1 cellular context compared by ENCODE assay signal in the genomic region with DNA sequence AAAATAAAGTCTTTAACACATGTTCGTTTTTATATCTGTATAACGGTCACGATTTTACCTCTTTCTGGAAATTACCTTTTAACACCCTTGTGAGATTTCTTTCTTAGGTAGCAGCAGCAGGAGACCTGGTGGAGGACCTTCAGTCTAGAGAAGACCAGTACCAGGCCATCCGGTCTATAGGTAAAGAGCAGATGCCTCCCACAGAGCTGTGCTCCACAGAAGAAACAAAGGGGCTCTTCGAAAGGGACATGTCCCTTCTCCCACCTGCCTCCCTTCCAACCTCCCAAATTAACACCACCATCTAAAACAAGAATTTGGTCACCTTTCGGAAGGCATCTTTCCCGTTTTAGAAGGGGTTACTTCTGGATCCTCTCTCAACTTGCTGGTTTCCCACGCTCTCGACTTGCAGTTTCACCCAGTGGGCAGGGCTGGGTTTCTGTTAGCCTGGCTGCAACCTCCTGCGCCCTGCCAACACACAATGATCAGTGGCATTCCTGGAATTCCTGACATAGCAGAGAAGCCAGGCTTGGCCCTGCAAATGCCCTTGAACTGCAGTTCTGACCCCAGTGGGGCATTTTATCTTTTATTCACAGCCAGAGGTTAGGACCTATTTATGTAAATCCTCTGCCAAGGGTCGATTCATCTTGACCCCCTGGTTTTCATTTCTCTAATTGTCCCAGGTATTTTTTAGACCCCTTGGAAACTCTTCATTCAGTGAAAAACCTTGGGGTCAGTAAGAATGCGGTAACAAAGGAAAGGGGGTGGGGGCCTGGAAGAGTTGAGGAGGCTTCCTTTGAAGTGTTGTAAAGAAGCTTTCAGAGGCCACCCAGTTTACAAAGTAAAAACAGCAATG.
A peak's percentile ranks its signal among the peaks of the same experiment; 100 is the strongest.
TF ChIP-seq lines count a peak whose summit lies in the region.

No MANE protein-coding gene starts in this region.

TF ChIP-seq in HepG2, 621 proteins besides CTCF, POLR2A, EP300 and RAD21 (continued from another document and continues in another):
- TF ChIP-seq, protein P1, sequence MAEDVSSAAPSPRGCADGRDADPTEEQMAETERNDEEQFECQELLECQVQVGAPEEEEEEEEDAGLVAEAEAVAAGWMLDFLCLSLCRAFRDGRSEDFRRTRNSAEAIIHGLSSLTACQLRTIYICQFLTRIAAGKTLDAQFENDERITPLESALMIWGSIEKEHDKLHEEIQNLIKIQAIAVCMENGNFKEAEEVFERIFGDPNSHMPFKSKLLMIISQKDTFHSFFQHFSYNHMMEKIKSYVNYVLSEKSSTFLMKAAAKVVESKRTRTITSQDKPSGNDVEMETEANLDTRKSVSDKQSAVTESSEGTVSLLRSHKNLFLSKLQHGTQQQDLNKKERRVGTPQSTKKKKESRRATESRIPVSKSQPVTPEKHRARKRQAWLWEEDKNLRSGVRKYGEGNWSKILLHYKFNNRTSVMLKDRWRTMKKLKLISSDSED (CRISPR knock-in tag; IDR thresholded peaks at IDR 0.05) = no peak
- TF ChIP-seq STAG1 (CRISPR knock-in tag; IDR thresholded peaks at IDR 0.05) = no peak; the same call in none of the 2 replicates
- TF ChIP-seq IKZF1 (IDR thresholded peaks at IDR 0.05) = no peak
- TF ChIP-seq, protein P2, sequence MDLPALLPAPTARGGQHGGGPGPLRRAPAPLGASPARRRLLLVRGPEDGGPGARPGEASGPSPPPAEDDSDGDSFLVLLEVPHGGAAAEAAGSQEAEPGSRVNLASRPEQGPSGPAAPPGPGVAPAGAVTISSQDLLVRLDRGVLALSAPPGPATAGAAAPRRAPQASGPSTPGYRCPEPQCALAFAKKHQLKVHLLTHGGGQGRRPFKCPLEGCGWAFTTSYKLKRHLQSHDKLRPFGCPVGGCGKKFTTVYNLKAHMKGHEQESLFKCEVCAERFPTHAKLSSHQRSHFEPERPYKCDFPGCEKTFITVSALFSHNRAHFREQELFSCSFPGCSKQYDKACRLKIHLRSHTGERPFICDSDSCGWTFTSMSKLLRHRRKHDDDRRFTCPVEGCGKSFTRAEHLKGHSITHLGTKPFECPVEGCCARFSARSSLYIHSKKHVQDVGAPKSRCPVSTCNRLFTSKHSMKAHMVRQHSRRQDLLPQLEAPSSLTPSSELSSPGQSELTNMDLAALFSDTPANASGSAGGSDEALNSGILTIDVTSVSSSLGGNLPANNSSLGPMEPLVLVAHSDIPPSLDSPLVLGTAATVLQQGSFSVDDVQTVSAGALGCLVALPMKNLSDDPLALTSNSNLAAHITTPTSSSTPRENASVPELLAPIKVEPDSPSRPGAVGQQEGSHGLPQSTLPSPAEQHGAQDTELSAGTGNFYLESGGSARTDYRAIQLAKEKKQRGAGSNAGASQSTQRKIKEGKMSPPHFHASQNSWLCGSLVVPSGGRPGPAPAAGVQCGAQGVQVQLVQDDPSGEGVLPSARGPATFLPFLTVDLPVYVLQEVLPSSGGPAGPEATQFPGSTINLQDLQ (CRISPR knock-in tag; IDR thresholded peaks at IDR 0.05) = no peak
- TF ChIP-seq GTF2F1 (IDR thresholded peaks at IDR 0.05; ENCODE audit: low read length) = no peak
- TF ChIP-seq CBFB (CRISPR knock-in tag; IDR thresholded peaks at IDR 0.05) = peak; percentile 51; the same call in 1 of the 2 replicates
- TF ChIP-seq ZNF879 (CRISPR knock-in tag; IDR thresholded peaks at IDR 0.05) = no peak
- 0 out of 2 replicates have a peak, but pooled peaks have one; percentile 58 for TF ChIP-seq HNRNPL (IDR thresholded peaks at IDR 0.05; ENCODE audit: low read depth, low read length)
- no peak for TF ChIP-seq ZKSCAN5 (CRISPR knock-in tag; IDR thresholded peaks at IDR 0.05)
- TF ChIP-seq ZNF816 (CRISPR knock-in tag; IDR thresholded peaks at IDR 0.05; ENCODE audit: borderline replicate concordance) = no peak
- TF ChIP-seq ZFP37 (CRISPR knock-in tag; IDR thresholded peaks at IDR 0.05; ENCODE audit: borderline replicate concordance) = no peak
- TF ChIP-seq PHF21A (CRISPR knock-in tag; IDR thresholded peaks at IDR 0.05) = peak; percentile 53
- TF ChIP-seq MED1 (CRISPR knock-in tag; IDR thresholded peaks at IDR 0.05) = peak; percentile 94
- TF ChIP-seq, protein P3, sequence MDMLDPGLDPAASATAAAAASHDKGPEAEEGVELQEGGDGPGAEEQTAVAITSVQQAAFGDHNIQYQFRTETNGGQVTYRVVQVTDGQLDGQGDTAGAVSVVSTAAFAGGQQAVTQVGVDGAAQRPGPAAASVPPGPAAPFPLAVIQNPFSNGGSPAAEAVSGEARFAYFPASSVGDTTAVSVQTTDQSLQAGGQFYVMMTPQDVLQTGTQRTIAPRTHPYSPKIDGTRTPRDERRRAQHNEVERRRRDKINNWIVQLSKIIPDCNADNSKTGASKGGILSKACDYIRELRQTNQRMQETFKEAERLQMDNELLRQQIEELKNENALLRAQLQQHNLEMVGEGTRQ (IDR thresholded peaks at IDR 0.05; ENCODE audit: low read depth, low read length) = no peak
- TF ChIP-seq, protein P3 (CRISPR knock-in tag; IDR thresholded peaks at IDR 0.05; ENCODE audit: borderline replicate concordance) = no peak
- TF ChIP-seq CREM (IDR thresholded peaks at IDR 0.05) = peak; percentile 74
- TF ChIP-seq CREM (CRISPR knock-in tag; IDR thresholded peaks at IDR 0.05) = no peak
- no peak for TF ChIP-seq PRDM4 (CRISPR knock-in tag; IDR thresholded peaks at IDR 0.05; ENCODE audit: borderline replicate concordance)
- peak; percentile 62 for TF ChIP-seq ETV5 (CRISPR knock-in tag; IDR thresholded peaks at IDR 0.05; ENCODE audit: borderline replicate concordance)
- no peak for TF ChIP-seq CSRNP1 (CRISPR knock-in tag; IDR thresholded peaks at IDR 0.05)
- TF ChIP-seq, protein P4, sequence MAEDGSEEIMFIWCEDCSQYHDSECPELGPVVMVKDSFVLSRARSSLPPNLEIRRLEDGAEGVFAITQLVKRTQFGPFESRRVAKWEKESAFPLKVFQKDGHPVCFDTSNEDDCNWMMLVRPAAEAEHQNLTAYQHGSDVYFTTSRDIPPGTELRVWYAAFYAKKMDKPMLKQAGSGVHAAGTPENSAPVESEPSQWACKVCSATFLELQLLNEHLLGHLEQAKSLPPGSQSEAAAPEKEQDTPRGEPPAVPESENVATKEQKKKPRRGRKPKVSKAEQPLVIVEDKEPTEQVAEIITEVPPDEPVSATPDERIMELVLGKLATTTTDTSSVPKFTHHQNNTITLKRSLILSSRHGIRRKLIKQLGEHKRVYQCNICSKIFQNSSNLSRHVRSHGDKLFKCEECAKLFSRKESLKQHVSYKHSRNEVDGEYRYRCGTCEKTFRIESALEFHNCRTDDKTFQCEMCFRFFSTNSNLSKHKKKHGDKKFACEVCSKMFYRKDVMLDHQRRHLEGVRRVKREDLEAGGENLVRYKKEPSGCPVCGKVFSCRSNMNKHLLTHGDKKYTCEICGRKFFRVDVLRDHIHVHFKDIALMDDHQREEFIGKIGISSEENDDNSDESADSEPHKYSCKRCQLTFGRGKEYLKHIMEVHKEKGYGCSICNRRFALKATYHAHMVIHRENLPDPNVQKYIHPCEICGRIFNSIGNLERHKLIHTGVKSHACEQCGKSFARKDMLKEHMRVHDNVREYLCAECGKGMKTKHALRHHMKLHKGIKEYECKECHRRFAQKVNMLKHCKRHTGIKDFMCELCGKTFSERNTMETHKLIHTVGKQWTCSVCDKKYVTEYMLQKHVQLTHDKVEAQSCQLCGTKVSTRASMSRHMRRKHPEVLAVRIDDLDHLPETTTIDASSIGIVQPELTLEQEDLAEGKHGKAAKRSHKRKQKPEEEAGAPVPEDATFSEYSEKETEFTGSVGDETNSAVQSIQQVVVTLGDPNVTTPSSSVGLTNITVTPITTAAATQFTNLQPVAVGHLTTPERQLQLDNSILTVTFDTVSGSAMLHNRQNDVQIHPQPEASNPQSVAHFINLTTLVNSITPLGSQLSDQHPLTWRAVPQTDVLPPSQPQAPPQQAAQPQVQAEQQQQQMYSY (CRISPR knock-in tag; IDR thresholded peaks at IDR 0.05) = 0 out of 2 replicates have a peak, but pooled peaks have one; percentile 25
- TF ChIP-seq CHD2 (IDR thresholded peaks at IDR 0.05; ENCODE audit: low read depth, low read length) = no peak
- TF ChIP-seq BCL3 (CRISPR knock-in tag; IDR thresholded peaks at IDR 0.05) = no peak; the same call in 1 of the 2 replicates
- TF ChIP-seq ZNF180 (CRISPR knock-in tag; IDR thresholded peaks at IDR 0.05; ENCODE audit: borderline replicate concordance, low read depth) = no peak
- TF ChIP-seq ZFP36 (IDR thresholded peaks at IDR 0.05; ENCODE audit: borderline replicate concordance, low read depth, low read length, partially characterized antibody) = no peak
- TF ChIP-seq, protein P5, sequence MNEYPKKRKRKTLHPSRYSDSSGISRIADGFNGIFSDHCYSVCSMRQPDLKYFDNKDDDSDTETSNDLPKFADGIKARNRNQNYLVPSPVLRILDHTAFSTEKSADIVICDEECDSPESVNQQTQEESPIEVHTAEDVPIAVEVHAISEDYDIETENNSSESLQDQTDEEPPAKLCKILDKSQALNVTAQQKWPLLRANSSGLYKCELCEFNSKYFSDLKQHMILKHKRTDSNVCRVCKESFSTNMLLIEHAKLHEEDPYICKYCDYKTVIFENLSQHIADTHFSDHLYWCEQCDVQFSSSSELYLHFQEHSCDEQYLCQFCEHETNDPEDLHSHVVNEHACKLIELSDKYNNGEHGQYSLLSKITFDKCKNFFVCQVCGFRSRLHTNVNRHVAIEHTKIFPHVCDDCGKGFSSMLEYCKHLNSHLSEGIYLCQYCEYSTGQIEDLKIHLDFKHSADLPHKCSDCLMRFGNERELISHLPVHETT (CRISPR knock-in tag; conservative IDR thresholded peaks at IDR 0.05) = no peak
- TF ChIP-seq FOXO1 (CRISPR knock-in tag; IDR thresholded peaks at IDR 0.05) = peak; percentile 50
- TF ChIP-seq GPBP1L1 (CRISPR knock-in tag; IDR thresholded peaks at IDR 0.05) = no peak
- TF ChIP-seq RCOR2 (CRISPR knock-in tag; IDR thresholded peaks at IDR 0.05) = no peak
- TF ChIP-seq ELF4 (CRISPR knock-in tag; IDR thresholded peaks at IDR 0.05; ENCODE audit: borderline replicate concordance) = no peak
- no peak for TF ChIP-seq FOSL1 (CRISPR knock-in tag; IDR thresholded peaks at IDR 0.05; ENCODE audit: borderline replicate concordance)
- TF ChIP-seq ZNF251 (CRISPR knock-in tag; IDR thresholded peaks at IDR 0.05) = no peak
- peak; percentile 61 for TF ChIP-seq IKZF5 (CRISPR knock-in tag; IDR thresholded peaks at IDR 0.05)
